In the genomic region with DNA sequence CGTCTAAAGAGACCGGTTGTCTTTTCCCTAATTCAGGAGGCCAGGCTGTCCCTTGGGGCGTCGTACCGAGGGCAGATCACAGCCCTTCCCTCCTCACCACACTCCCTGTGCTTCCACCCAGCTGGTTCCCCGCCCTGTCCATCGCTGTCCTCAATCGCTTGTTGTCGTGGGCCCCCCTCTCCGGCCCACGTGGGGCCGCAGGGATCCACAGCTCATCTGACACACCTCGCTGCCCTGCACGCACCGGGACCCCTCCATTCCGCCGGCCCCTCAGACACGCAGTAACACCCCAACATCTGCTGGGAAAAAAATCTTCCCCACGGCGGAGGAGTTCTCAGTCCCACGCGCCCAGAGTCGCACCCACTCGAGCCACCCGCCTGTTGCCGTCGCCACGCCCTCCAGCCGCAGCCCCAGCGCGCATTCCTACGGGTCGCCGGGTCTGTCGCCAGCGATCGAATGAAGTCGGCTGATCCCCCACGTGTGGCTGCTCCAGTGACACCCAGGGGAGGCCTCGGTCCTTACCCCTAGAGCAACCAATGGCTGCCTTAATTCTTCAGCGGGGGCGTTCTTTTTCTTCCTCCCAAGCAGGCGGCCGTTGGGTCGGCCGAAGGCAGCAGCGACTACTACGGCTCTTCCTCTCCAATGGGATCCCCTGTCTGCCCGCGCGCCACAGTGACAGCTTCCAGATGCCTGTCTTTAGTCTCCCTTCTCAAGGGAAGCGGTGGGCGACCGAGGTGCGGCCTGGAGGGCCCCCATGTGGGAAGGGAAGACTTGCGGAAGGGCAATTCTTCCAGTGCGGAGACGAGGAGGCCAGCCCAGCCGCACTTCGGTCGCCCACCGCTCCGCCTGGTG, we compare ENCODE assay signal across 1 cellular context.
A peak's percentile ranks its signal among the peaks of the same experiment; 100 is the strongest.
TF ChIP-seq lines count a peak whose summit lies in the region.

No MANE protein-coding gene starts in this region.

TF ChIP-seq in HepG2, 621 proteins besides CTCF, POLR2A, EP300 and RAD21 (continued from another document):
- no peak for TF ChIP-seq KLF12 (CRISPR knock-in tag; IDR thresholded peaks at IDR 0.05; ENCODE audit: borderline replicate concordance)
- TF ChIP-seq RARA (CRISPR knock-in tag; IDR thresholded peaks at IDR 0.05) = no peak
- peak; percentile 32; the same call in 1 of the 2 replicates for TF ChIP-seq BORCS8-MEF2B (CRISPR knock-in tag; IDR thresholded peaks at IDR 0.05)
- 0 out of 2 replicates have a peak, but pooled peaks have one; percentile 38 for TF ChIP-seq HOXD1 (CRISPR knock-in tag; IDR thresholded peaks at IDR 0.05)
- TF ChIP-seq RBM39 (IDR thresholded peaks at IDR 0.05; ENCODE audit: low read depth, low read length, poor library complexity, severe bottlenecking) = peak; percentile 56
- TF ChIP-seq ZNF780A (CRISPR knock-in tag; IDR thresholded peaks at IDR 0.05) = no peak
- TF ChIP-seq, protein P1, sequence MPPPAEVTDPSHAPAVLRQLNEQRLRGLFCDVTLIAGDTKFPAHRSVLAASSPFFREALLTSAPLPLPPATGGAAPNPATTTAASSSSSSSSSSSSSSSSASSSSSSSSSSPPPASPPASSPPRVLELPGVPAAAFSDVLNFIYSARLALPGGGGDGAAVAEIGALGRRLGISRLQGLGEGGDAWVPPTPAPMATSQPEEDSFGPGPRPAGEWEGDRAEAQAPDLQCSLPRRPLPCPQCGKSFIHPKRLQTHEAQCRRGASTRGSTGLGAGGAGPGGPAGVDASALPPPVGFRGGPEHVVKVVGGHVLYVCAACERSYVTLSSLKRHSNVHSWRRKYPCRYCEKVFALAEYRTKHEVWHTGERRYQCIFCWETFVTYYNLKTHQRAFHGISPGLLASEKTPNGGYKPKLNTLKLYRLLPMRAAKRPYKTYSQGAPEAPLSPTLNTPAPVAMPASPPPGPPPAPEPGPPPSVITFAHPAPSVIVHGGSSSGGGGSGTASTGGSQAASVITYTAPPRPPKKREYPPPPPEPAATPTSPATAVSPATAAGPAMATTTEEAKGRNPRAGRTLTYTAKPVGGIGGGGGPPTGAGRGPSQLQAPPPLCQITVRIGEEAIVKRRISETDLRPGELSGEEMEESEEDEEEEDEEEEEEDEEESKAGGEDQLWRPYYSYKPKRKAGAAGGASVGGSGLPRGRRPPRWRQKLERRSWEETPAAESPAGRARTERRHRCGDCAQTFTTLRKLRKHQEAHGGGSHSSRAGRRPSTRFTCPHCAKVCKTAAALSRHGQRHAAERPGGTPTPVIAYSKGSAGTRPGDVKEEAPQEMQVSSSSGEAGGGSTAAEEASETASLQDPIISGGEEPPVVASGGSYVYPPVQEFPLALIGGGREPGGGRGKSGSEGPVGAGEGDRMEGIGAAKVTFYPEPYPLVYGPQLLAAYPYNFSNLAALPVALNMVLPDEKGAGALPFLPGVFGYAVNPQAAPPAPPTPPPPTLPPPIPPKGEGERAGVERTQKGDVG (CRISPR knock-in tag; IDR thresholded peaks at IDR 0.05; ENCODE audit: borderline replicate concordance) = peak; percentile 22; the same call in 1 of the 2 replicates
- peak; percentile 15 for TF ChIP-seq PTBP1 (IDR thresholded peaks at IDR 0.05; ENCODE audit: low read depth, low read length, poor library complexity, severe bottlenecking)
- TF ChIP-seq, protein P2, sequence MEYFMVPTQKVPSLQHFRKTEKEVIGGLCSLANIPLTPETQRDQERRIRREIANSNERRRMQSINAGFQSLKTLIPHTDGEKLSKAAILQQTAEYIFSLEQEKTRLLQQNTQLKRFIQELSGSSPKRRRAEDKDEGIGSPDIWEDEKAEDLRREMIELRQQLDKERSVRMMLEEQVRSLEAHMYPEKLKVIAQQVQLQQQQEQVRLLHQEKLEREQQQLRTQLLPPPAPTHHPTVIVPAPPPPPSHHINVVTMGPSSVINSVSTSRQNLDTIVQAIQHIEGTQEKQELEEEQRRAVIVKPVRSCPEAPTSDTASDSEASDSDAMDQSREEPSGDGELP (IDR thresholded peaks at IDR 0.05; ENCODE audit: borderline replicate concordance, low read depth) = no peak
- TF ChIP-seq MAFK (conservative IDR thresholded peaks at IDR 0.05 in 1 of 2, IDR thresholded peaks at IDR 0.05 in 1 of 2; ENCODE audit: low read length in 2 of 2) = no peak
- 0 out of 2 replicates have a peak, but pooled peaks have one; percentile 15 for TF ChIP-seq RCOR2 (CRISPR knock-in tag; IDR thresholded peaks at IDR 0.05)
- TF ChIP-seq, protein P3, sequence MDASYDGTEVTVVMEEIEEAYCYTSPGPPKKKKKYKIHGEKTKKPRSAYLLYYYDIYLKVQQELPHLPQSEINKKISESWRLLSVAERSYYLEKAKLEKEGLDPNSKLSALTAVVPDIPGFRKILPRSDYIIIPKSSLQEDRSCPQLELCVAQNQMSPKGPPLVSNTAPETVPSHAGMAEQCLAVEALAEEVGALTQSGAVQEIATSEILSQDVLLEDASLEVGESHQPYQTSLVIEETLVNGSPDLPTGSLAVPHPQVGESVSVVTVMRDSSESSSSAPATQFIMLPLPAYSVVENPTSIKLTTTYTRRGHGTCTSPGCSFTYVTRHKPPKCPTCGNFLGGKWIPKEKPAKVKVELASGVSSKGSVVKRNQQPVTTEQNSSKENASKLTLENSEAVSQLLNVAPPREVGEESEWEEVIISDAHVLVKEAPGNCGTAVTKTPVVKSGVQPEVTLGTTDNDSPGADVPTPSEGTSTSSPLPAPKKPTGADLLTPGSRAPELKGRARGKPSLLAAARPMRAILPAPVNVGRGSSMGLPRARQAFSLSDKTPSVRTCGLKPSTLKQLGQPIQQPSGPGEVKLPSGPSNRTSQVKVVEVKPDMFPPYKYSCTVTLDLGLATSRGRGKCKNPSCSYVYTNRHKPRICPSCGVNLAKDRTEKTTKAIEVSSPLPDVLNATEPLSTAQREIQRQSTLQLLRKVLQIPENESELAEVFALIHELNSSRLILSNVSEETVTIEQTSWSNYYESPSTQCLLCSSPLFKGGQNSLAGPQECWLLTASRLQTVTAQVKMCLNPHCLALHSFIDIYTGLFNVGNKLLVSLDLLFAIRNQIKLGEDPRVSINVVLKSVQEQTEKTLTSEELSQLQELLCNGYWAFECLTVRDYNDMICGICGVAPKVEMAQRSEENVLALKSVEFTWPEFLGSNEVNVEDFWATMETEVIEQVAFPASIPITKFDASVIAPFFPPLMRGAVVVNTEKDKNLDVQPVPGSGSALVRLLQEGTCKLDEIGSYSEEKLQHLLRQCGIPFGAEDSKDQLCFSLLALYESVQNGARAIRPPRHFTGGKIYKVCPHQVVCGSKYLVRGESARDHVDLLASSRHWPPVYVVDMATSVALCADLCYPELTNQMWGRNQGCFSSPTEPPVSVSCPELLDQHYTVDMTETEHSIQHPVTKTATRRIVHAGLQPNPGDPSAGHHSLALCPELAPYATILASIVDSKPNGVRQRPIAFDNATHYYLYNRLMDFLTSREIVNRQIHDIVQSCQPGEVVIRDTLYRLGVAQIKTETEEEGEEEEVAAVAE (CRISPR knock-in tag; IDR thresholded peaks at IDR 0.05; ENCODE audit: borderline replicate concordance) = peak; percentile 34; the same call in 1 of the 2 replicates
- TF ChIP-seq HDAC2 (CRISPR knock-in tag; IDR thresholded peaks at IDR 0.05) = 0 out of 2 replicates have a peak, but pooled peaks have one; percentile 4
- TF ChIP-seq HES4 (CRISPR knock-in tag; IDR thresholded peaks at IDR 0.05; ENCODE audit: borderline replicate concordance) = peak; percentile 4; the same call in 1 of the 2 replicates
- TF ChIP-seq, protein P4, sequence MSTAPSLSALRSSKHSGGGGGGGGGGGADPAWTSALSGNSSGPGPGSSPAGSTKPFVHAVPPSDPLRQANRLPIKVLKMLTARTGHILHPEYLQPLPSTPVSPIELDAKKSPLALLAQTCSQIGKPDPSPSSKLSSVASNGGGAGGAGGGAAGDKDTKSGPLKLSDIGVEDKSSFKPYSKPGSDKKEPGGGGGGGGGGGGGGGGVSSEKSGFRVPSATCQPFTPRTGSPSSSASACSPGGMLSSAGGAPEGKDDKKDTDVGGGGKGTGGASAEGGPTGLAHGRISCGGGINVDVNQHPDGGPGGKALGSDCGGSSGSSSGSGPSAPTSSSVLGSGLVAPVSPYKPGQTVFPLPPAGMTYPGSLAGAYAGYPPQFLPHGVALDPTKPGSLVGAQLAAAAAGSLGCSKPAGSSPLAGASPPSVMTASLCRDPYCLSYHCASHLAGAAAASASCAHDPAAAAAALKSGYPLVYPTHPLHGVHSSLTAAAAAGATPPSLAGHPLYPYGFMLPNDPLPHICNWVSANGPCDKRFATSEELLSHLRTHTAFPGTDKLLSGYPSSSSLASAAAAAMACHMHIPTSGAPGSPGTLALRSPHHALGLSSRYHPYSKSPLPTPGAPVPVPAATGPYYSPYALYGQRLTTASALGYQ (CRISPR knock-in tag; IDR thresholded peaks at IDR 0.05) = 0 out of 2 replicates have a peak, but pooled peaks have one; percentile 2
